In the genomic region with DNA sequence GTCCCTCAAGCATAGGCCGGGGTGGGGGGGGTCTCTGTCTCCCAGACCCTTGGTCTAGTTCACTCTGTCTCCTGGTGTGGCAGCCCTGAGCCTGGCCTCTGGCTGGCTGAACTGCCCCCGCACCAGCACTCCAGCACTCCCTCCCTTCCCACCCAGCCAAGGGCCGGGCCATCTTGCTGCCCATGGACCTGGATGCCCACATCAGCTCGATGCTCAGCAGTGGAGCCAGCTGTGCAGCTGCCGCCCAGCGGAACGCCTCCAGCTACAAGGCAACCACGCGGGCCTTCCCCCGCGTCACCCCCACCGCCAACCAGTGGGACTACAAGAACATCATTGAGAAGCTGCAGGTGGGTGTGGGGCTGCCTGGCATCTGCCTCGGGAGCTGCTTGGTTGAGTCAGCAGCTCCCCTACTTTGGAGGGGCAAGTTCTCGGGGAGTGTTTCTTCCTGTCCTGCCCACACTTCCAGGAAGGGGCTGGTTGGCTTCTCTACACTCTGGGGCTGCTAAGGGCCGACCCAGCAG, we compare ENCODE assay signal across 11 cellular contexts. TPM values are rescaled to one million over a fixed set of nuclear protein-coding genes. Genes with fewer than 3 reads are reported as not detected.
DNase-seq lines count a peak whose midpoint lies in the region; FAIRE-seq and TF ChIP-seq lines count a peak whose summit lies in the region.
"Had no signal": no experiment of that assay in that cellular context is flagged by ENCODE, and none has a peak within 500 bp of the region (broad histone marks: within the 10 kb centered on the region; RNA-seq: fewer than 3 reads in every experiment).

No MANE protein-coding gene starts in this region.

- H3K36me3 ChIP-seq in BLaER1: peaks cover 75% of the 10 kb centered on the region
- peaks cover 30% of the 10 kb centered on the region for H3K36me3 ChIP-seq in osteoblast (ENCODE audit: insufficient read depth, low read length)
- H3K36me3 ChIP-seq in esophagus muscularis mucosa: peaks cover 8 to 97% (median 88%) of the 10 kb centered on the region in 4 donors

- no peak for TF ChIP-seq POLR2A in H54 (IDR thresholded peaks at IDR 0.05; ENCODE audit: low read depth, low read length)
- no peak for TF ChIP-seq POLR2A in esophagus muscularis mucosa (IDR thresholded peaks at IDR 0.05; ENCODE audit: low read depth)

- H4K20me1 ChIP-seq in BLaER1: no peaks in the 10 kb centered on the region
- no peaks in the 10 kb centered on the region for H4K20me1 ChIP-seq in osteoblast (ENCODE audit: insufficient read depth, low read length)

- no peak for TF ChIP-seq EP300 in esophagus muscularis mucosa (IDR thresholded peaks at IDR 0.05)

- H3K27ac ChIP-seq in BLaER1: peak overlapping the region; percentile 61
- H3K27ac ChIP-seq in osteoblast (ENCODE audit: low read depth, low read length): no peak overlapping the region
- H3K27ac ChIP-seq in esophagus muscularis mucosa (replicated peaks in 1 of 4): no peak overlapping the region

- H3K27ac Mint-ChIP-seq in T-helper 2 cell treated with Interferon-gamma antibody and Interleukin-4, amounts not matched to agents 5 μg/mL and 100 μg/mL, for 36 hours: peak overlapping the region; percentile 31
- H3K27ac Mint-ChIP-seq in activated naive CD4-positive, alpha-beta T cell treated with anti-CD3 and anti-CD28 coated beads, Interleukin-2, amount 10 ng/mL, durations not matched to agents 7 days and 5 days: peak overlapping the region; percentile 75
- H3K27ac Mint-ChIP-seq: natural killer cell had no signal

- H3K36me3 Mint-ChIP-seq in T-helper 2 cell treated with Interferon-gamma antibody and Interleukin-4, amounts not matched to agents 5 μg/mL and 100 μg/mL, for 36 hours (ENCODE audit: low read depth): peaks cover 54% of the 10 kb centered on the region
- H3K36me3 Mint-ChIP-seq in activated naive CD4-positive, alpha-beta T cell treated with anti-CD3 and anti-CD28 coated beads, Interleukin-2, amount 10 ng/mL, durations not matched to agents 7 days and 5 days: peaks cover 59% of the 10 kb centered on the region
- H3K36me3 Mint-ChIP-seq: natural killer cell had no signal

- peak; percentile 27 for DNase-seq in T-helper 2 cell treated with Interferon-gamma antibody and Interleukin-4, amounts not matched to agents 5 μg/mL and 100 μg/mL, for 36 hours (ENCODE audit: low spot score)
- DNase-seq in activated naive CD4-positive, alpha-beta T cell treated with anti-CD3 and anti-CD28 coated beads, Interleukin-2, amount 10 ng/mL, durations not matched to agents 7 days and 5 days: peak; percentile 46
- DNase-seq in osteoblast (ENCODE audit: insufficient read length, low spot score, missing footprints) (peak; percentile 91), H54 (ENCODE audit: insufficient read length, low spot score) (no peak), cerebellar cortex (ENCODE audit: low spot score) (no peak), esophagus muscularis mucosa (ENCODE audit: extremely low spot score) (no peak), NCI-H1092 (lab: John Stamatoyannopoulos, UW) (no peak)
- DNase-seq: activated gamma-delta T cell, natural killer cell, Right ventricle myocardium superior had no signal

- no peaks in the 10 kb centered on the region for H3K27me3 Mint-ChIP-seq in T-helper 2 cell treated with Interferon-gamma antibody and Interleukin-4, amounts not matched to agents 5 μg/mL and 100 μg/mL, for 36 hours (ENCODE audit: low read depth)
- H3K27me3 Mint-ChIP-seq in activated naive CD4-positive, alpha-beta T cell treated with anti-CD3 and anti-CD28 coated beads, Interleukin-2, amount 10 ng/mL, durations not matched to agents 7 days and 5 days: no peaks in the 10 kb centered on the region

- H3K4me3 ChIP-seq in BLaER1 (no peak overlapping the region), osteoblast (ENCODE audit: insufficient read depth, low read length) (no peak overlapping the region), esophagus muscularis mucosa (no peak overlapping the region)

- H3K4me3 Mint-ChIP-seq in T-helper 2 cell treated with Interferon-gamma antibody and Interleukin-4, amounts not matched to agents 5 μg/mL and 100 μg/mL, for 36 hours: no peak overlapping the region
- H3K4me3 Mint-ChIP-seq in activated naive CD4-positive, alpha-beta T cell treated with anti-CD3 and anti-CD28 coated beads, Interleukin-2, amount 10 ng/mL, durations not matched to agents 7 days and 5 days: no peak overlapping the region
- H3K4me3 Mint-ChIP-seq: natural killer cell had no signal

- WGBS in esophagus muscularis mucosa: 60% methylated on average over 6 of the region's 15 CpGs

- peaks cover 7% of the 10 kb centered on the region for H3K4me1 Mint-ChIP-seq in T-helper 2 cell treated with Interferon-gamma antibody and Interleukin-4, amounts not matched to agents 5 μg/mL and 100 μg/mL, for 36 hours (ENCODE audit: low read depth)
- H3K4me1 Mint-ChIP-seq in activated naive CD4-positive, alpha-beta T cell treated with anti-CD3 and anti-CD28 coated beads, Interleukin-2, amount 10 ng/mL, durations not matched to agents 7 days and 5 days: peaks cover 18% of the 10 kb centered on the region
- H3K4me1 Mint-ChIP-seq: natural killer cell had no signal

- H3K27me3 ChIP-seq in BLaER1: no peaks in the 10 kb centered on the region
- no peaks in the 10 kb centered on the region for H3K27me3 ChIP-seq in osteoblast (ENCODE audit: insufficient read depth, low read length)
- peaks cover 0 to 23% (median 1%) of the 10 kb centered on the region in 4 donors for H3K27me3 ChIP-seq in esophagus muscularis mucosa

- H3K9me3 ChIP-seq in BLaER1: no peaks in the 10 kb centered on the region
- H3K9me3 ChIP-seq in osteoblast (ENCODE audit: low read depth, low read length): no peaks in the 10 kb centered on the region
- H3K9me3 ChIP-seq in esophagus muscularis mucosa: no peaks in the 10 kb centered on the region

- no peak overlapping the region for H2AFZ ChIP-seq in osteoblast (ENCODE audit: low read length)

- H3K4me1 ChIP-seq in BLaER1 (peaks cover 63% of the 10 kb centered on the region), osteoblast (ENCODE audit: insufficient read depth, low read length) (no peaks in the 10 kb centered on the region), esophagus muscularis mucosa (peaks cover 0 to 6% (median 0%) of the 10 kb centered on the region in 4 donors)

- H3K9me3 Mint-ChIP-seq in T-helper 2 cell treated with Interferon-gamma antibody and Interleukin-4, amounts not matched to agents 5 μg/mL and 100 μg/mL, for 36 hours: no peaks in the 10 kb centered on the region
- H3K9me3 Mint-ChIP-seq in activated naive CD4-positive, alpha-beta T cell treated with anti-CD3 and anti-CD28 coated beads, Interleukin-2, amount 10 ng/mL, durations not matched to agents 7 days and 5 days: no peaks in the 10 kb centered on the region
- H3K9me3 Mint-ChIP-seq: natural killer cell had no signal

- H3K79me2 ChIP-seq in osteoblast (ENCODE audit: insufficient read depth, low read length): no peaks in the 10 kb centered on the region

- intact Hi-C loops in esophagus muscularis mucosa (cut with DNase I): no loop called here

- H3K4me2 ChIP-seq in BLaER1 (peak overlapping the region; percentile 71), osteoblast (ENCODE audit: insufficient read depth, low read length) (no peak overlapping the region)

- FAIRE-seq in H54 (lab: Jason Lieb, UNC): no peak

- peak overlapping the region; percentile 41; the same call in 1 of the 2 replicates for H3K9ac ChIP-seq in BLaER1

- CTCF ChIA-PET in activated naive CD4-positive, alpha-beta T cell treated with anti-CD3 and anti-CD28 coated beads, Interleukin-2, amount 10 ng/mL, durations not matched to agents 7 days and 5 days (lab: Charles Lee): interaction anchor here (0.9 to 1.1 kb wide), 3 partner anchors 18 to 97 kb away, joined by 3 to 4 read pairs (median 3); partner anchors contain the start of gene UQCC2

- no peak for TF ChIP-seq CTCF in osteoblast (IDR thresholded peaks at IDR 0.05; ENCODE audit: extremely low read depth, low read depth, low read length)
- TF ChIP-seq CTCF in esophagus muscularis mucosa (IDR thresholded peaks at IDR 0.05): no peak

RNA-seq across cellular contexts. Expression of gene UQCC2, which starts 28.4 kb away (rescaled TPM):
- total RNA-seq in osteoblast: 15.2 and 20.0 TPM in 2 replicates
- total RNA-seq in esophagus muscularis mucosa: 10 to 100 TPM in 3 of 4 donors, 1 to 10 TPM in 1; 9.4 to 22.2 (median 14.7) TPM

Comparison
In these comparisons a context has a peak if more than half of its experiments do, and no peak if none do; other contexts are left out.
1. DNase-seq: peak in T-helper 2 cell treated with Interferon-gamma antibody and Interleukin-4, amounts not matched to agents 5 μg/mL and 100 μg/mL, for 36 hours (single experiment), activated naive CD4-positive, alpha-beta T cell treated with anti-CD3 and anti-CD28 coated beads, Interleukin-2, amount 10 ng/mL, durations not matched to agents 7 days and 5 days (single experiment) and osteoblast (single experiment); none in H54 (single experiment), cerebellar cortex (single experiment), esophagus muscularis mucosa (single experiment) and NCI-H1092 (single experiment).